In the genomic region with DNA sequence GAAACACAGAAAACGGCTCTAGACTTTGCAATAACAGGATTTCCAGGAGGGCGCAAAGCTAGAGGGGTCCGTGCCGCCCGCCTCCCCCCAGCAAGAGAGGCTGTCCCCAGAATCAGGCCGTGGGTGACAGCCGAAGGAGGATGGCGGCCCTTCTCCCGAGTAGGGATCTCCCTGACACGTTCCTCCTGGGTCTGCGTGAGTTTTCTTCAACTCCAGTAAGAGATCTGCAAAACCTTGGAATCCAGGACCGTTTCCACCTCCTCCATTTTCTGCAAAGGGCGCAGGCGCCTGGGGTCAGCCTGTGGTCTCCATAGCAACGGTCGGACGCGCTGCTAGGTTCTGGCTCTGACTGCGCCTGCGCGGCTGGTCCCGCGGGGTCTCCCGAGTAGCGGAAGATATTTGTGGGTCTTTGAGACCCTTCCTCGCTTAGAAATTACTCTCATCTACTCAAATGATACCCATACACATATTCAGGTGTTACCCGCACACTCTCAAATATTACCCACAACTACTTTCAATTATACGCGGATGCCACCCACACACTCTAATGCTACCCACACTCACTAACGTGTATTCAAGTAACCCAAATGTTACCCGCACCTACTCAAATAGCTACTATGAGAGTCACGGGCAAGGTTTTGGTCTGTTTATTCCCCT, we compare ENCODE assay signal across 8 cellular contexts. TPM values are rescaled to one million over a fixed set of nuclear protein-coding genes. Genes with fewer than 3 reads are reported as not detected.
DNase-seq lines count a peak whose midpoint lies in the region; ATAC-seq, FAIRE-seq and TF ChIP-seq lines count a peak whose summit lies in the region.

No MANE protein-coding gene starts in this region.

- ATAC-seq in natural killer cell treated with Interleukin-12 subunit alpha and Interleukin-12 subunit beta and Interleukin-15 and Interleukin-18, amount 100 ng/mL, for 72 hours: peak in 1 of 2 donors; percentile 65

- DNase-seq in DMS79 treated with DMSO at 0.1 percent for 48 hours (lab: John Stamatoyannopoulos, UW) (peak; percentile 91), NCI-H1694 (lab: John Stamatoyannopoulos, UW) (peak; percentile 68), foreskin fibroblast (peak; percentile 69 to 85), urothelium cell line (ENCODE audit: low spot score) (peak; percentile 89), GM13977 (ENCODE audit: low spot score) (no peak), AML-193 (lab: John Stamatoyannopoulos, UW) (no peak)
- peak; percentile 64 to 69 for DNase-seq in activated T-cell treated with anti-CD3 and anti-CD28 coated beads, Interleukin-2, amount 50 U/mL, for 48 hours
- DNase-seq in natural killer cell treated with Interleukin-12 subunit alpha and Interleukin-12 subunit beta and Interleukin-15 and Interleukin-18, amount 100 ng/mL, for 72 hours (ENCODE audit: low spot score): no peak

- in situ Hi-C loops in GM13977 (cut with MboI; ENCODE audit: low pct_unique_long_range_greater_than_20kb, low sequenced_read_pairs, unreplicated experiment): no loop called here

- H3K4me3 Mint-ChIP-seq in natural killer cell treated with Interleukin-12 subunit alpha and Interleukin-12 subunit beta and Interleukin-15 and Interleukin-18, amount 100 ng/mL, for 72 hours: peak overlapping the region; percentile 48

- no peak overlapping the region for H3K27ac Mint-ChIP-seq in natural killer cell treated with Interleukin-12 subunit alpha and Interleukin-12 subunit beta and Interleukin-15 and Interleukin-18, amount 100 ng/mL, for 72 hours

- H3K9me3 Mint-ChIP-seq in natural killer cell treated with Interleukin-12 subunit alpha and Interleukin-12 subunit beta and Interleukin-15 and Interleukin-18, amount 100 ng/mL, for 72 hours: no peaks in the 10 kb centered on the region

- peak overlapping the region; percentile 63 to 72 for H3K4me3 ChIP-seq in foreskin fibroblast (ENCODE audit: low read depth in 1 of 2, low read length in 2 of 2)

- peaks cover 41 to 44% of the 10 kb centered on the region in 2 donors for H3K27me3 Mint-ChIP-seq in natural killer cell treated with Interleukin-12 subunit alpha and Interleukin-12 subunit beta and Interleukin-15 and Interleukin-18, amount 100 ng/mL, for 72 hours

- peaks cover 23 to 31% of the 10 kb centered on the region in 2 donors for H3K4me1 Mint-ChIP-seq in natural killer cell treated with Interleukin-12 subunit alpha and Interleukin-12 subunit beta and Interleukin-15 and Interleukin-18, amount 100 ng/mL, for 72 hours (ENCODE audit: low read depth in 2 of 2)

- H3K36me3 Mint-ChIP-seq in natural killer cell treated with Interleukin-12 subunit alpha and Interleukin-12 subunit beta and Interleukin-15 and Interleukin-18, amount 100 ng/mL, for 72 hours: no peaks in the 10 kb centered on the region

- no peak for FAIRE-seq in urothelium cell line (lab: Jason Lieb, UNC)

- TF ChIP-seq CTCF in foreskin fibroblast (IDR thresholded peaks at IDR 0.05; ENCODE audit: low read depth, low read length) (no peak), GM13977 (IDR thresholded peaks at IDR 0.05; ENCODE audit: extremely low read depth, insufficient read depth, missing control alignments) (no peak)

RNA-seq across cellular contexts. Expression of a gene that starts 2.1 kb away (rescaled TPM):
- total RNA-seq in natural killer cell treated with Interleukin-12 subunit alpha and Interleukin-12 subunit beta and Interleukin-15 and Interleukin-18, amount 100 ng/mL, for 72 hours: not detected

RNA-seq across cellular contexts. Expression of a gene that starts 13.3 kb away (rescaled TPM):
- total RNA-seq in natural killer cell treated with Interleukin-12 subunit alpha and Interleukin-12 subunit beta and Interleukin-15 and Interleukin-18, amount 100 ng/mL, for 72 hours: not detected

RNA-seq across cellular contexts. Expression of a gene that starts 44.7 kb away (rescaled TPM):
- total RNA-seq in natural killer cell treated with Interleukin-12 subunit alpha and Interleukin-12 subunit beta and Interleukin-15 and Interleukin-18, amount 100 ng/mL, for 72 hours: not detected

Comparison
In these comparisons a context has a peak if more than half of its experiments do, and no peak if none do; other contexts are left out.
1. DNase-seq: peak in DMS79 treated with DMSO at 0.1 percent for 48 hours (single experiment), NCI-H1694 (single experiment), activated T-cell treated with anti-CD3 and anti-CD28 coated beads, Interleukin-2, amount 50 U/mL, for 48 hours (2 of 2), foreskin fibroblast (2 of 2) and urothelium cell line (single experiment); none in natural killer cell treated with Interleukin-12 subunit alpha and Interleukin-12 subunit beta and Interleukin-15 and Interleukin-18, amount 100 ng/mL, for 72 hours (single experiment), GM13977 (single experiment) and AML-193 (0 of 2).